ENCODE assay signal across 1 cellular context in the genomic region with DNA sequence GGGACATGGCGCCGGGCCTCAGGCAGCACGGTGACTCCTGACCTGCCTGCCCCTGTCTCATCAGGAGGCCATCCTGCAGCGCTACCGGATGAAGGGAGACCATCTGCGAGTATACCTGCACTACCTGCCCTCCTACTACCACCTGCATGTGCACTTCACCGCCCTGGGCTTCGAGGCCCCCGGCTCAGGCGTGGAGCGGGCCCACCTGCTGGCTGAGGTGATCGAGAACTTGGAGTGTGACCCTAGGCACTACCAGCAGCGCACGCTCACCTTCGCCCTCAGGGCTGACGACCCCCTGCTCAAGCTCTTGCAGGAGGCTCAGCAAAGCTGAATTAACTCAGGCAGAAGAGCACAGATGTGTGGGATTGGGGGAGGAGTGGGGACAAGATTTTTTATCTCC.
TF ChIP-seq lines count a peak whose summit lies in the region.

No MANE protein-coding gene starts in this region.

TF ChIP-seq in H1, 55 proteins besides CTCF, POLR2A, EP300 and RAD21:
- TF ChIP-seq NANOG (IDR thresholded peaks at IDR 0.05; ENCODE audit: insufficient read depth, low read depth, low read length, poor library complexity, severe bottlenecking) (no peak), RFX5 (IDR thresholded peaks at IDR 0.05; ENCODE audit: borderline replicate concordance, low read depth, low read length) (no peak), SAP30 (IDR thresholded peaks at IDR 0.05; ENCODE audit: insufficient read depth, insufficient replicate concordance, low read length) (no peak), SUZ12 (IDR thresholded peaks at IDR 0.05; ENCODE audit: low read length) (no peak), ASH2L (IDR thresholded peaks at IDR 0.05; ENCODE audit: low read length) (no peak), TAF1 (IDR thresholded peaks at IDR 0.05; ENCODE audit: low read depth, low read length) (no peak), MAFK (IDR thresholded peaks at IDR 0.05; ENCODE audit: low read depth, low read length) (no peak), GABPA (IDR thresholded peaks at IDR 0.05; ENCODE audit: borderline replicate concordance, insufficient read depth, low read length) (no peak), EZH2 (IDR thresholded peaks at IDR 0.05; ENCODE audit: low read depth, low read length, severe bottlenecking) (no peak), CREB1 (IDR thresholded peaks at IDR 0.05) (no peak), SRF (IDR thresholded peaks at IDR 0.05; ENCODE audit: low read depth, low read length) (no peak), JUN (IDR thresholded peaks at IDR 0.05; ENCODE audit: low read depth, low read length) (no peak), TEAD4 (IDR thresholded peaks at IDR 0.05; ENCODE audit: low read depth, low read length) (no peak)
TF ChIP-seq in H1: peak in this region for 0.
